Comparison of ENCODE assay signal across 10 cellular contexts in genomic region chr7:150897502-150898474, GRCh38.
DNase-seq lines count a peak whose midpoint lies in the region; ATAC-seq and TF ChIP-seq lines count a peak whose summit lies in the region.
"Had no signal": no experiment of that assay in that cellular context is flagged by ENCODE, and none has a peak within 500 bp of the region (broad histone marks: within the 10 kb centered on the region; RNA-seq: fewer than 3 reads in every experiment).

No MANE protein-coding gene starts in this region.

- peak; percentile 31 for DNase-seq in activated naive CD4-positive, alpha-beta T cell treated with Interleukin-2 at 50 U/mL for 16 hours
- no peak for DNase-seq in activated naive CD4-positive, alpha-beta T cell (lab: John Stamatoyannopoulos, UW)
- no peak for DNase-seq in stimulated activated naive B cell treated with anti-CD40 and anti-IgM and Interleukin-4, amounts not matched to agents 10 μg/mL and 1 μg/mL and 100 μg/mL, for 72 hours
- DNase-seq in Ammon's horn (ENCODE audit: low spot score) (no peak), middle frontal gyrus (ENCODE audit: extremely low spot score, low spot score) (no peak), NCI-H1105 (lab: John Stamatoyannopoulos, UW) (no peak)

- H3K4me1 Mint-ChIP-seq in stimulated activated naive B cell treated with anti-CD40 and anti-IgM and Interleukin-4, amounts not matched to agents 10 μg/mL and 1 μg/mL and 100 μg/mL, for 72 hours = peaks cover 19 to 21% of the 10 kb centered on the region in 2 donors

- peak; percentile 72 for ATAC-seq in HG02623 (IDR thresholded peaks at IDR 0.05; ENCODE audit: unreplicated experiment)
- ATAC-seq in stimulated activated naive B cell treated with anti-CD40 and anti-IgM and Interleukin-4, amounts not matched to agents 10 μg/mL and 1 μg/mL and 100 μg/mL, for 72 hours (replicated peaks) = peak; percentile 61 to 73

- H3K27ac Mint-ChIP-seq in stimulated activated naive B cell treated with anti-CD40 and anti-IgM and Interleukin-4, amounts not matched to agents 10 μg/mL and 1 μg/mL and 100 μg/mL, for 72 hours = no peak overlapping the region
- H3K27ac Mint-ChIP-seq: activated naive CD8-positive, alpha-beta T cell had no signal

- H3K4me3 Mint-ChIP-seq in stimulated activated naive B cell treated with anti-CD40 and anti-IgM and Interleukin-4, amounts not matched to agents 10 μg/mL and 1 μg/mL and 100 μg/mL, for 72 hours = no peak overlapping the region
- H3K4me3 Mint-ChIP-seq: activated naive CD8-positive, alpha-beta T cell had no signal

- peaks cover 0 to 4% of the 10 kb centered on the region in 2 donors for H3K36me3 Mint-ChIP-seq in stimulated activated naive B cell treated with anti-CD40 and anti-IgM and Interleukin-4, amounts not matched to agents 10 μg/mL and 1 μg/mL and 100 μg/mL, for 72 hours
- H3K36me3 Mint-ChIP-seq: CD4-positive, alpha-beta memory T cell had no signal

- peaks cover 55 to 62% of the 10 kb centered on the region in 2 donors for H3K27me3 Mint-ChIP-seq in stimulated activated naive B cell treated with anti-CD40 and anti-IgM and Interleukin-4, amounts not matched to agents 10 μg/mL and 1 μg/mL and 100 μg/mL, for 72 hours

- peaks cover 4 to 9% of the 10 kb centered on the region in 2 donors for H3K9me3 Mint-ChIP-seq in stimulated activated naive B cell treated with anti-CD40 and anti-IgM and Interleukin-4, amounts not matched to agents 10 μg/mL and 1 μg/mL and 100 μg/mL, for 72 hours

- peak; percentile 64 for TF ChIP-seq POLR2A in Raji (IDR thresholded peaks at IDR 0.05; ENCODE audit: insufficient read depth, low read depth, low read length)
